9 cellular contexts compared by ENCODE assay signal in genomic region chr13:44237276-44237767, GRCh38.
DNase-seq lines count a peak whose midpoint lies in the region; ATAC-seq and TF ChIP-seq lines count a peak whose summit lies in the region.
"Had no signal": no experiment of that assay in that cellular context is flagged by ENCODE, and none has a peak within 500 bp of the region (broad histone marks: within the 10 kb centered on the region; RNA-seq: fewer than 3 reads in every experiment).

No MANE protein-coding gene starts in this region.

- no peaks in the 10 kb centered on the region for H3K9me2 ChIP-seq in PC-9 (ENCODE audit: insufficient read depth)

- H2AFZ ChIP-seq in PC-9, result no peak overlapping the region

- no TSS peak for BruUV-seq in PC-9 (replicated peaks; lab: Mats Ljungman, UMichigan)
- BruUV-seq in Caco-2 (replicated peaks; lab: Mats Ljungman, UMichigan), result no TSS peak

- CTCF ChIA-PET in PC-9 (lab: Charles Lee), result interaction anchor here (0.6 kb wide), 1 partner anchor 99 kb away, joined by 6 read pairs; no protein-coding TSS in a partner anchor
- CTCF ChIA-PET in Caco-2 (lab: Charles Lee), result no interaction called here
- CTCF ChIA-PET in CD8-positive, alpha-beta memory T cell (lab: Charles Lee), result interaction anchor here (1.3 kb wide), 1 partner anchor 22 kb away, joined by 3 read pairs; no protein-coding TSS in a partner anchor

- H3K27ac ChIP-seq in PC-9 (peak overlapping the region; percentile 58), muscle layer of duodenum (ENCODE audit: low read length) (peak overlapping the region; percentile 67)
- H3K27ac ChIP-seq in CD8-positive, alpha-beta memory T cell (ENCODE audit: low read depth, low read length), result no peak overlapping the region

- H3K4me2 ChIP-seq in PC-9, result peak overlapping the region; percentile 38

- no peak for TF ChIP-seq CTCF in PC-9 (conservative IDR thresholded peaks at IDR 0.05)
- no peak for TF ChIP-seq CTCF in Caco-2 (IDR thresholded peaks at IDR 0.05; ENCODE audit: insufficient read depth in 1 of 2, low read depth in 1 of 2, low read length in 1 of 2, severe bottlenecking in 1 of 2, unreplicated experiment in 1 of 2)

- H3F3A ChIP-seq in PC-9 (ENCODE audit: insufficient read depth, low read depth), result peaks cover 5% of the 10 kb centered on the region; the same call in 1 of the 2 replicates

- no peak overlapping the region for H3K27ac Mint-ChIP-seq in effector memory CD8-positive, alpha-beta T cell
- no peak overlapping the region for H3K27ac Mint-ChIP-seq in Caco-2 (ENCODE audit: unreplicated experiment)
- H3K27ac Mint-ChIP-seq in CD8-positive, alpha-beta memory T cell, result no peak overlapping the region
- H3K27ac Mint-ChIP-seq: memory B cell had no signal

- no peaks in the 10 kb centered on the region for H3K36me3 ChIP-seq in PC-9 (ENCODE audit: low read depth)
- H3K36me3 ChIP-seq in muscle layer of duodenum (ENCODE audit: control insufficient read depth in 1 of 2, insufficient read depth in 2 of 2, low read length in 2 of 2), result no peaks in the 10 kb centered on the region
- no peaks in the 10 kb centered on the region for H3K36me3 ChIP-seq in Caco-2 (ENCODE audit: control insufficient read depth, insufficient read depth, low read length)
- no peaks in the 10 kb centered on the region for H3K36me3 ChIP-seq in CD8-positive, alpha-beta memory T cell (ENCODE audit: insufficient read depth, low read length)

- H3K27me3 ChIP-seq in PC-9 (ENCODE audit: insufficient read depth, low read depth), result no peaks in the 10 kb centered on the region
- H3K27me3 ChIP-seq in muscle layer of duodenum (ENCODE audit: low read depth, low read length), result no peaks in the 10 kb centered on the region
- H3K27me3 ChIP-seq in Caco-2 (replicated peaks; ENCODE audit: control insufficient read depth, insufficient read depth, low read length), result no peaks in the 10 kb centered on the region
- H3K27me3 ChIP-seq in CD8-positive, alpha-beta memory T cell (ENCODE audit: insufficient read depth, low read length, poor library complexity, severe bottlenecking), result no peaks in the 10 kb centered on the region

- no peaks in the 10 kb centered on the region for H3K79me2 ChIP-seq in PC-9 (ENCODE audit: low read depth)

- H3K9me3 ChIP-seq in PC-9 (ENCODE audit: insufficient read depth, low read depth), result no peaks in the 10 kb centered on the region; the same call in 1 of the 2 replicates
- H3K9me3 ChIP-seq in muscle layer of duodenum (ENCODE audit: control insufficient read depth in 1 of 2, low read length in 2 of 2), result no peaks in the 10 kb centered on the region
- no peaks in the 10 kb centered on the region for H3K9me3 ChIP-seq in Caco-2
- H3K9me3 ChIP-seq in CD8-positive, alpha-beta memory T cell (ENCODE audit: low read length), result no peaks in the 10 kb centered on the region

- H3K36me3 Mint-ChIP-seq in effector memory CD8-positive, alpha-beta T cell (ENCODE audit: insufficient read depth), result no peaks in the 10 kb centered on the region
- H3K36me3 Mint-ChIP-seq in Caco-2 (ENCODE audit: insufficient read depth, unreplicated experiment), result no peaks in the 10 kb centered on the region
- H3K36me3 Mint-ChIP-seq in CD8-positive, alpha-beta memory T cell, result no peaks in the 10 kb centered on the region
- H3K36me3 Mint-ChIP-seq: memory B cell had no signal

- peaks cover 2 to 3% of the 10 kb centered on the region in 2 donors for H3K4me1 Mint-ChIP-seq in effector memory CD8-positive, alpha-beta T cell (ENCODE audit: low read depth in 2 of 2)
- H3K4me1 Mint-ChIP-seq in Caco-2 (ENCODE audit: low read depth, unreplicated experiment), result peaks cover 32% of the 10 kb centered on the region
- H3K4me1 Mint-ChIP-seq in CD8-positive, alpha-beta memory T cell, result peaks cover 0 to 4% (median 0%) of the 10 kb centered on the region in 3 donors
- H3K4me1 Mint-ChIP-seq: memory B cell had no signal

- no peaks in the 10 kb centered on the region for H4K20me1 ChIP-seq in PC-9 (ENCODE audit: insufficient read depth)

- H3K27me3 Mint-ChIP-seq in effector memory CD8-positive, alpha-beta T cell, result peaks cover 0 to 27% of the 10 kb centered on the region in 2 donors
- H3K27me3 Mint-ChIP-seq in Caco-2 (ENCODE audit: insufficient read depth, unreplicated experiment), result no peaks in the 10 kb centered on the region
- peaks cover 6 to 12% of the 10 kb centered on the region in 2 donors for H3K27me3 Mint-ChIP-seq in CD8-positive, alpha-beta memory T cell

- no peaks in the 10 kb centered on the region for H3K9me3 Mint-ChIP-seq in effector memory CD8-positive, alpha-beta T cell
- no peaks in the 10 kb centered on the region for H3K9me3 Mint-ChIP-seq in Caco-2 (ENCODE audit: unreplicated experiment)
- H3K9me3 Mint-ChIP-seq in CD8-positive, alpha-beta memory T cell, result no peaks in the 10 kb centered on the region
- H3K9me3 Mint-ChIP-seq: memory B cell had no signal

- H3K4me1 ChIP-seq in PC-9 (replicated peaks; ENCODE audit: insufficient read depth), result peaks cover 39% of the 10 kb centered on the region
- peaks cover 0 to 16% of the 10 kb centered on the region in 2 donors for H3K4me1 ChIP-seq in muscle layer of duodenum (ENCODE audit: control insufficient read depth in 1 of 2, insufficient read depth in 2 of 2, low read length in 2 of 2)
- peaks cover 19% of the 10 kb centered on the region for H3K4me1 ChIP-seq in Caco-2
- no peaks in the 10 kb centered on the region for H3K4me1 ChIP-seq in CD8-positive, alpha-beta memory T cell (ENCODE audit: insufficient read depth, low read length)

- H3K4me3 Mint-ChIP-seq in effector memory CD8-positive, alpha-beta T cell, result no peak overlapping the region
- no peak overlapping the region for H3K4me3 Mint-ChIP-seq in Caco-2 (ENCODE audit: unreplicated experiment)
- no peak overlapping the region for H3K4me3 Mint-ChIP-seq in CD8-positive, alpha-beta memory T cell
- H3K4me3 Mint-ChIP-seq: memory B cell had no signal

- intact Hi-C loops in PC-9 (cut with micrococcal nuclease; ENCODE audit: unreplicated experiment) (loop anchor here (2.0 kb wide), 1 partner anchor 69 kb away; no protein-coding TSS in a partner anchor), Caco-2 (cut with micrococcal nuclease; ENCODE audit: unreplicated experiment) (no loop called here)

- POLR2A ChIA-PET in PC-9 (lab: Charles Lee; ENCODE audit: unreplicated experiment) (interaction anchor here (0.6 kb wide), 1 partner anchor 198 kb away, joined by 6 read pairs; no protein-coding TSS in a partner anchor), Caco-2 (lab: Charles Lee) (no interaction called here)
- POLR2A ChIA-PET in CD8-positive, alpha-beta memory T cell (lab: Charles Lee), result no interaction called here

- H3K4me3 ChIP-seq in PC-9 (no peak overlapping the region), muscle layer of duodenum (ENCODE audit: low read depth in 1 of 2, low read length in 2 of 2) (no peak overlapping the region), Caco-2 (ENCODE audit: low read depth, low read length) (no peak overlapping the region)
- no peak overlapping the region for H3K4me3 ChIP-seq in CD8-positive, alpha-beta memory T cell (ENCODE audit: low read length)

- DNase-seq in EL, result peak; percentile 84
- peak; percentile 25 to 58 for DNase-seq in PC-9
- no peak for DNase-seq in effector memory CD8-positive, alpha-beta T cell
- no peak for DNase-seq in Caco-2
- DNase-seq in activated effector memory CD4-positive, alpha-beta T cell treated with anti-CD3 and anti-CD28 coated beads, Interleukin-2, amount 50 U/mL, for 16 hours, result no peak
- no peak for DNase-seq in CD8-positive, alpha-beta memory T cell

- peak; percentile 77 for ATAC-seq in GM21619 (IDR thresholded peaks at IDR 0.05; ENCODE audit: unreplicated experiment)
- ATAC-seq in effector memory CD8-positive, alpha-beta T cell (replicated peaks), result peak; percentile 59

Comparison
In these comparisons a context has a peak if more than half of its experiments do, and no peak if none do; other contexts are left out.
1. DNase-seq: peak in EL (single experiment) and PC-9 (2 of 2); none in effector memory CD8-positive, alpha-beta T cell (0 of 3), Caco-2 (0 of 2), activated effector memory CD4-positive, alpha-beta T cell treated with anti-CD3 and anti-CD28 coated beads, Interleukin-2, amount 50 U/mL, for 16 hours (single experiment) and CD8-positive, alpha-beta memory T cell (0 of 5).